In the genomic region with DNA sequence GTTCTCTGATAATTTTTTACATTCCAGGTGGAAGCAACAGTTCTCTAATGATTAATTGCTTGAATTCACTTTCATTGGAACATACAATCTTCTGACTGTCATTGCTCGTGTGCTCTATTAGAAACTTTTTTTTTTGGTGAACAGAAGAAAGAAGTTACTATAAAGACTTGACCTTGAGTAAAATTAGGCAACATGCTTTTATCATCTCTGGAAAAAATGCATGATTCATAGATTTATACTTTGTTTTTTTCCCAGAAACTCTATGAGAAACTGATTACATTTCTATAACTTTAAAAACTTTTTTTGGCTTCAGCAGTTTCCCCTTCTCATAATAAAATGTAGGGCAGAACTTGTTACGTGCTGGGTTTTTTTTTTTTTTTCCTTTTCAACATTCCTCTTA, we compare ENCODE assay signal across 21 cellular contexts.
"Had no signal": no experiment of that assay in that cellular context is flagged by ENCODE, and none has a peak within 500 bp of the region (broad histone marks: within the 10 kb centered on the region; RNA-seq: fewer than 3 reads in every experiment).

No MANE protein-coding gene starts in this region.

- H3K27ac Mint-ChIP-seq: activated naive CD4-positive, alpha-beta T cell treated with anti-CD3 and anti-CD28 coated beads for 36 hours; activated naive CD8-positive, alpha-beta T cell treated with anti-CD3 and anti-CD28 coated beads, Interleukin-2, amount 50 U/mL, for 24 hours; activated T-helper 17 cell treated with anti-CD3 and anti-CD28 coated beads, Interleukin-2, amount 50 U/mL, for 72 hours; T-cell had no signal

- H3K36me3 ChIP-seq: neutrophil had no signal

- H3K4me1 Mint-ChIP-seq: activated naive CD8-positive, alpha-beta T cell treated with anti-CD3 and anti-CD28 coated beads, Interleukin-2, amount 50 U/mL, for 24 hours; T-cell had no signal

- H3K4me3 Mint-ChIP-seq: activated naive CD4-positive, alpha-beta T cell treated with anti-CD3 and anti-CD28 coated beads for 36 hours; activated naive CD8-positive, alpha-beta T cell treated with anti-CD3 and anti-CD28 coated beads, Interleukin-2, amount 50 U/mL, for 24 hours; activated T-helper 17 cell treated with anti-CD3 and anti-CD28 coated beads, Interleukin-2, amount 50 U/mL, for 72 hours; naive thymus-derived CD8-positive, alpha-beta T cell; T-cell had no signal

- H3K4me3 ChIP-seq: hepatocyte, left ventricle myocardium inferior, mucosa of descending colon had no signal

- H3K27me3 ChIP-seq: hepatocyte, neutrophil had no signal

- DNase-seq: activated CD4-positive, alpha-beta T cell treated with anti-CD3 and anti-CD28 coated beads, Interleukin-2, amount 50 U/mL, for 1 hour; activated naive CD4-positive, alpha-beta T cell treated with anti-CD3 and anti-CD28 coated beads for 36 hours; activated naive CD8-positive, alpha-beta T cell treated with anti-CD3 and anti-CD28 coated beads, Interleukin-2, amount 50 U/mL, for 24 hours; activated T-cell treated with anti-CD3 and anti-CD28 coated beads for 4 hours; caudate nucleus; cortex of kidney; effector CD4-positive, alpha-beta T cell; left ventricle myocardium inferior; mucosa of descending colon; naive thymus-derived CD8-positive, alpha-beta T cell; posterior cingulate gyrus; retina; SK-N-SH; stimulated activated CD4-positive, alpha-beta T cell treated with anti-CD3 and anti-CD28 coated beads, Interleukin-4, amount 100 ng/mL, for 4 hours; stimulated activated CD8-positive, alpha-beta memory T cell treated with anti-CD3 and anti-CD28 coated beads, Interleukin-4, amount 100 ng/mL, for 48 hours; stimulated activated naive CD4-positive, alpha-beta T cell treated with Interleukin-2 at 50 U/mL for 16 hours; T-cell; T-helper 9 cell had no signal

- H3K27me3 Mint-ChIP-seq: activated naive CD8-positive, alpha-beta T cell treated with anti-CD3 and anti-CD28 coated beads, Interleukin-2, amount 50 U/mL, for 24 hours; activated T-helper 17 cell treated with anti-CD3 and anti-CD28 coated beads, Interleukin-2, amount 50 U/mL, for 72 hours; naive thymus-derived CD8-positive, alpha-beta T cell; T-cell had no signal

- H3K9me3 Mint-ChIP-seq: activated T-helper 17 cell treated with anti-CD3 and anti-CD28 coated beads, Interleukin-2, amount 50 U/mL, for 72 hours had no signal

- H3K27ac ChIP-seq: hepatocyte, left ventricle myocardium inferior, neutrophil had no signal

- H3K9me3 ChIP-seq: neutrophil had no signal
